In the genomic region with DNA sequence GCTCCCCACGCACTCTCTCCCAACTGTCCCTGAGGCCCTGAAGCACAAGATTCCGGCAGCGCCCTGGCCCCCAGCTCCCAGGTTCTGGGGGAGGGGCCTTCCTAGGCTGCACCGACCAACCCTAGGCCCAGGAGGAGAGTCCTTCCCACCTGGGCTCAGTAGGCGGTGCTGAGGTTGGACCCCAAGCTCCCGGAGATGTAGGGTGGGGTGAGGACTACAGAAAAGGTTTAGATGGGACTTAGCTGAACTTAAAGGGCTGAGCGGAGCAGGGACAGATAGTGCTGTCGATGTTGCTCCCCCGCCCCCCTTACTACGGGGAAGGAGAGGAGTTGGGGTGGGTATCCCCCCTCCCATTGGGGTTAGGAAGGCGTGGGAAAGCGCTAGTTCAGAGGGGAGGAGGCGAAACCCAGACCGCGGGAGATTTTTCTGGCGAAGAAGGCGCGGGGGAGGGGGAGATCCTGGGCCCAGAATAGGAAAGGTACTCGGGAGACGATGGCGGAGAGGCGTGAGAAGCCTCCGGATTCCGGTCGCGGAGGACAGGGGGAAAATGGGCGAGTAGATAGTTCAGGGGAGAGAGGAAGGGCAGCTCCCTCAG, we compare ENCODE assay signal across 8 cellular contexts. TPM values are rescaled to one million over a fixed set of nuclear protein-coding genes. Genes with fewer than 3 reads are reported as not detected.
DNase-seq lines count a peak whose midpoint lies in the region; ATAC-seq and TF ChIP-seq lines count a peak whose summit lies in the region.

No MANE protein-coding gene starts in this region.

- peak overlapping the region; percentile 94 for H3K4me3 Mint-ChIP-seq in activated CD4-positive, alpha-beta T cell treated with anti-CD3 and anti-CD28 coated beads, Interleukin-2, amount 10 ng/mL, durations not matched to agents 7 days and 5 days
- peak overlapping the region; percentile 84 to 99 (median 94) for H3K4me3 Mint-ChIP-seq in naive thymus-derived CD8-positive, alpha-beta T cell

- no peak for TF ChIP-seq POLR2A in NB4 (IDR thresholded peaks at IDR 0.05; ENCODE audit: extremely low read depth, insufficient read length)

- in situ Hi-C loops in G401 (cut with HindIII; ENCODE audit: low sequenced_read_pairs) = no loop called here

- no peaks in the 10 kb centered on the region for H3K9me3 Mint-ChIP-seq in activated CD4-positive, alpha-beta T cell treated with anti-CD3 and anti-CD28 coated beads, Interleukin-2, amount 10 ng/mL, durations not matched to agents 7 days and 5 days
- no peaks in the 10 kb centered on the region for H3K9me3 Mint-ChIP-seq in naive thymus-derived CD8-positive, alpha-beta T cell

- TF ChIP-seq CTCF in NB4 (IDR thresholded peaks at IDR 0.05; ENCODE audit: low read depth, low read length) (no peak), epithelial cell of proximal tubule (conservative IDR thresholded peaks at IDR 0.05; ENCODE audit: low read depth, low read length) (no peak)

- ATAC-seq in naive thymus-derived CD8-positive, alpha-beta T cell = no peak
- no peak for ATAC-seq in GM18519 (IDR thresholded peaks at IDR 0.05; ENCODE audit: low FRiP score, unreplicated experiment)
- no peak for ATAC-seq in GM21360 (IDR thresholded peaks at IDR 0.05; ENCODE audit: unreplicated experiment)
- no peak for ATAC-seq in GM19023 (IDR thresholded peaks at IDR 0.05; ENCODE audit: unreplicated experiment)

- H3K27me3 Mint-ChIP-seq in activated CD4-positive, alpha-beta T cell treated with anti-CD3 and anti-CD28 coated beads, Interleukin-2, amount 10 ng/mL, durations not matched to agents 7 days and 5 days = no peaks in the 10 kb centered on the region
- H3K27me3 Mint-ChIP-seq in naive thymus-derived CD8-positive, alpha-beta T cell = no peaks in the 10 kb centered on the region

- peaks cover 23% of the 10 kb centered on the region for H3K36me3 Mint-ChIP-seq in activated CD4-positive, alpha-beta T cell treated with anti-CD3 and anti-CD28 coated beads, Interleukin-2, amount 10 ng/mL, durations not matched to agents 7 days and 5 days (ENCODE audit: low read depth)
- H3K36me3 Mint-ChIP-seq in naive thymus-derived CD8-positive, alpha-beta T cell = peaks cover 0 to 23% (median 4%) of the 10 kb centered on the region in 3 donors

- H3K27ac Mint-ChIP-seq in activated CD4-positive, alpha-beta T cell treated with anti-CD3 and anti-CD28 coated beads, Interleukin-2, amount 10 ng/mL, durations not matched to agents 7 days and 5 days = peak overlapping the region; percentile 84
- H3K27ac Mint-ChIP-seq in naive thymus-derived CD8-positive, alpha-beta T cell = peak overlapping the region; percentile 77 to 97 (median 94)

- peak; percentile 53 for DNase-seq in G401 (ENCODE audit: low spot score)
- peak; percentile 45 for DNase-seq in NB4 (ENCODE audit: low read depth)
- DNase-seq in activated CD4-positive, alpha-beta T cell treated with anti-CD3 and anti-CD28 coated beads, Interleukin-2, amount 10 ng/mL, durations not matched to agents 7 days and 5 days = peak; percentile 19
- no peak for DNase-seq in epithelial cell of proximal tubule (ENCODE audit: low read depth)
- peak in 7 of 10 donors; percentile 11 to 65 (median 32) for DNase-seq in naive thymus-derived CD8-positive, alpha-beta T cell

- CTCF ChIA-PET in activated CD4-positive, alpha-beta T cell treated with anti-CD3 and anti-CD28 coated beads, Interleukin-2, amount 10 ng/mL, durations not matched to agents 7 days and 5 days (lab: Charles Lee) = interaction anchor here (0.5 to 4.8 kb wide), 7 partner anchors 12 to 478 kb away, joined by 3 to 27 read pairs (median 4); a partner anchor contains a TSS

- peaks cover 74% of the 10 kb centered on the region for H3K4me1 Mint-ChIP-seq in activated CD4-positive, alpha-beta T cell treated with anti-CD3 and anti-CD28 coated beads, Interleukin-2, amount 10 ng/mL, durations not matched to agents 7 days and 5 days
- peaks cover 37 to 75% (median 68%) of the 10 kb centered on the region in 4 donors for H3K4me1 Mint-ChIP-seq in naive thymus-derived CD8-positive, alpha-beta T cell

- H3K4me3 ChIP-seq in NB4 (ENCODE audit: low read depth, low read length) (peak overlapping the region; percentile 72), epithelial cell of proximal tubule (ENCODE audit: low read depth, low read length) (peak overlapping the region; percentile 97)

- POLR2A ChIA-PET in activated CD4-positive, alpha-beta T cell treated with anti-CD3 and anti-CD28 coated beads, Interleukin-2, amount 10 ng/mL, durations not matched to agents 7 days and 5 days (lab: Charles Lee) = interaction anchor here (1.0 kb wide), 1 partner anchor 91 kb away, joined by 4 read pairs; a partner anchor contains a TSS
- POLR2A ChIA-PET in naive thymus-derived CD8-positive, alpha-beta T cell (lab: Charles Lee) = interaction anchor here (0.5 to 11.5 kb wide), 8 partner anchors 8 to 804 kb away, joined by 3 to 218 read pairs (median 6); a partner anchor contains a TSS

RNA-seq across cellular contexts. Expression of a gene that starts 4.2 kb away (rescaled TPM):
- total RNA-seq in G401 (2014; rRNA removed; shearing (Covaris generic)) = 2.9 and 7.4 TPM in 2 replicates
- total RNA-seq in activated CD4-positive, alpha-beta T cell treated with anti-CD3 and anti-CD28 coated beads, Interleukin-2, amount 10 ng/mL, durations not matched to agents 7 days and 5 days = 100 to 1,000 TPM in 1 of 2 experiments, 10 to 100 TPM in 1; 98.4 to 116 TPM
- 41.5 and 43.1 TPM in 2 replicates for total RNA-seq in epithelial cell of proximal tubule
- 100 to 1,000 TPM; 198 to 202 TPM for total RNA-seq in naive thymus-derived CD8-positive, alpha-beta T cell
- 10 to 100 TPM; 14.3 to 29.5 (median 24.1) TPM for polyA plus RNA-seq in naive thymus-derived CD8-positive, alpha-beta T cell

RNA-seq across cellular contexts. Expression of a gene that starts 11.4 kb away (rescaled TPM):
- 211 and 219 TPM in 2 replicates for total RNA-seq in G401 (2014; rRNA removed; shearing (Covaris generic))
- total RNA-seq in activated CD4-positive, alpha-beta T cell treated with anti-CD3 and anti-CD28 coated beads, Interleukin-2, amount 10 ng/mL, durations not matched to agents 7 days and 5 days = 100 to 1,000 TPM; 506 to 539 TPM
- 569 and 705 TPM in 2 replicates for total RNA-seq in epithelial cell of proximal tubule
- total RNA-seq in naive thymus-derived CD8-positive, alpha-beta T cell = 100 to 1,000 TPM; 269 to 285 TPM
- polyA plus RNA-seq in naive thymus-derived CD8-positive, alpha-beta T cell = 100 to 1,000 TPM; 724 to 879 (median 771) TPM

RNA-seq across cellular contexts. Expression of a gene that starts 53.7 kb away (rescaled TPM):
- total RNA-seq in G401 (2014; rRNA removed; shearing (Covaris generic)) = 54.0 and 85.3 TPM in 2 replicates
- 100 to 1,000 TPM; 218 to 236 TPM for total RNA-seq in activated CD4-positive, alpha-beta T cell treated with anti-CD3 and anti-CD28 coated beads, Interleukin-2, amount 10 ng/mL, durations not matched to agents 7 days and 5 days
- total RNA-seq in epithelial cell of proximal tubule = 110 and 203 TPM in 2 replicates
- total RNA-seq in naive thymus-derived CD8-positive, alpha-beta T cell = 100 to 1,000 TPM; 179 to 197 TPM
- polyA plus RNA-seq in naive thymus-derived CD8-positive, alpha-beta T cell = 100 to 1,000 TPM; 229 to 236 (median 234) TPM
